13 cellular contexts compared by ENCODE assay signal in genomic region chr10:89029201-89029600, GRCh38. TPM values are rescaled to one million over a fixed set of nuclear protein-coding genes. Genes with fewer than 3 reads are reported as not detected.
DNase-seq lines count a peak whose midpoint lies in the region; ATAC-seq and TF ChIP-seq lines count a peak whose summit lies in the region.
"Had no signal": no experiment of that assay in that cellular context is flagged by ENCODE, and none has a peak within 500 bp of the region (broad histone marks: within the 10 kb centered on the region; RNA-seq: fewer than 3 reads in every experiment).

No MANE protein-coding gene starts in this region.

- TF ChIP-seq CTCF in hepatocyte (IDR thresholded peaks at IDR 0.05; ENCODE audit: poor library complexity), result no peak
- TF ChIP-seq CTCF in upper lobe of right lung (IDR thresholded peaks at IDR 0.05), result no peak
- TF ChIP-seq CTCF in prostate gland (IDR thresholded peaks at IDR 0.05), result no peak

- no peak overlapping the region for H3K4me3 Mint-ChIP-seq in activated CD4-positive, alpha-beta T cell treated with anti-CD3 and anti-CD28 coated beads, Interleukin-2, amount 10 ng/mL, durations not matched to agents 24 days and 14 days
- H3K4me3 Mint-ChIP-seq: CD8-positive, alpha-beta T cell; H9 had no signal

- H3K9me3 ChIP-seq in hepatocyte (ENCODE audit: low read depth), result no peaks in the 10 kb centered on the region
- no peaks in the 10 kb centered on the region for H3K9me3 ChIP-seq in upper lobe of right lung
- no peaks in the 10 kb centered on the region for H3K9me3 ChIP-seq in prostate gland

- H3K9me2 ChIP-seq in hepatocyte (replicated peaks; ENCODE audit: insufficient read depth), result no peaks in the 10 kb centered on the region

- no peaks in the 10 kb centered on the region for H3K27me3 ChIP-seq in hepatocyte
- H3K27me3 ChIP-seq in upper lobe of right lung, result no peaks in the 10 kb centered on the region
- H3K27me3 ChIP-seq in prostate gland (replicated peaks; ENCODE audit: insufficient read depth), result no peaks in the 10 kb centered on the region

- peak; percentile 53 for DNase-seq in activated CD4-positive, alpha-beta T cell treated with anti-CD3 and anti-CD28 coated beads, Interleukin-2, amount 10 ng/mL, durations not matched to agents 24 days and 14 days
- no peak for DNase-seq in activated CD4-positive, alpha-beta T cell treated with anti-CD3 and anti-CD28 coated beads, Interleukin-2, amount 50 U/mL, for 48 hours
- DNase-seq in fibroblast of gingiva (ENCODE audit: low read depth) (peak; percentile 20), hepatocyte (ENCODE audit: low spot score) (no peak), upper lobe of right lung (no peak), glomerular visceral epithelial cell (ENCODE audit: extremely low spot score) (no peak), A172 (ENCODE audit: low spot score) (no peak), prostate gland (ENCODE audit: low spot score) (no peak)

- peaks cover 33% of the 10 kb centered on the region for H3K4me1 Mint-ChIP-seq in activated CD4-positive, alpha-beta T cell treated with anti-CD3 and anti-CD28 coated beads, Interleukin-2, amount 10 ng/mL, durations not matched to agents 24 days and 14 days

- intact Hi-C loops in activated CD4-positive, alpha-beta T cell treated with anti-CD3 and anti-CD28 coated beads, Interleukin-2, amount 10 ng/mL, durations not matched to agents 24 days and 14 days (cut with micrococcal nuclease), result loop anchor here (2.0 kb wide), 1 partner anchor 94 kb away; no protein-coding TSS in a partner anchor
- intact Hi-C loops in upper lobe of right lung (cut with DNase I), result no loop called here
- intact Hi-C loops in prostate gland (cut with DNase I), result loop anchor here (10.0 kb wide), 1 partner anchor 194 kb away; no protein-coding TSS in a partner anchor

- H3K4me3 ChIP-seq in hepatocyte (no peak overlapping the region), upper lobe of right lung (no peak overlapping the region), prostate gland (no peak overlapping the region)

- H3K79me2 ChIP-seq in hepatocyte, result no peaks in the 10 kb centered on the region

- H3K27ac ChIP-seq in hepatocyte (no peak overlapping the region), upper lobe of right lung (peak overlapping the region; percentile 33), prostate gland (no peak overlapping the region)
- H3K27ac ChIP-seq: 22Rv1, RWPE1 had no signal

- 76% methylated on average over 3 of the region's 3 CpGs for WGBS in hepatocyte (ENCODE audit: low lambda C conversion rate, missing lambda C conversion rate)
- 87% methylated on average over 3 of the region's 3 CpGs for WGBS in prostate gland

- no peaks in the 10 kb centered on the region for H3K4me1 ChIP-seq in hepatocyte (ENCODE audit: insufficient read depth)
- peaks cover 39% of the 10 kb centered on the region for H3K4me1 ChIP-seq in upper lobe of right lung
- H3K4me1 ChIP-seq in prostate gland (replicated peaks), result peaks cover 3% of the 10 kb centered on the region

- H3K4me2 ChIP-seq in hepatocyte, result peak overlapping the region; percentile 49

- peaks cover 12% of the 10 kb centered on the region for H3K36me3 Mint-ChIP-seq in activated CD4-positive, alpha-beta T cell treated with anti-CD3 and anti-CD28 coated beads, Interleukin-2, amount 10 ng/mL, durations not matched to agents 24 days and 14 days (ENCODE audit: low read depth)

- no peak for TF ChIP-seq POLR2A in prostate gland (IDR thresholded peaks at IDR 0.05)

- no peaks in the 10 kb centered on the region for H3K27me3 Mint-ChIP-seq in activated CD4-positive, alpha-beta T cell treated with anti-CD3 and anti-CD28 coated beads, Interleukin-2, amount 10 ng/mL, durations not matched to agents 24 days and 14 days

- H3K9me3 Mint-ChIP-seq in activated CD4-positive, alpha-beta T cell treated with anti-CD3 and anti-CD28 coated beads, Interleukin-2, amount 10 ng/mL, durations not matched to agents 24 days and 14 days, result no peaks in the 10 kb centered on the region
- H3K9me3 Mint-ChIP-seq: CD8-positive, alpha-beta T cell; H9; HFFc6 had no signal

- H4K20me1 ChIP-seq in hepatocyte (ENCODE audit: insufficient read depth, poor library complexity, severe bottlenecking), result no peaks in the 10 kb centered on the region

- H3K36me3 ChIP-seq in hepatocyte (replicated peaks; ENCODE audit: insufficient read depth, low read depth) (no peaks in the 10 kb centered on the region), upper lobe of right lung (peaks cover 3% of the 10 kb centered on the region), prostate gland (no peaks in the 10 kb centered on the region)

- no peak for ATAC-seq in upper lobe of right lung

- no peak overlapping the region for H2AFZ ChIP-seq in hepatocyte

- no peak overlapping the region for H3K27ac Mint-ChIP-seq in activated CD4-positive, alpha-beta T cell treated with anti-CD3 and anti-CD28 coated beads, Interleukin-2, amount 10 ng/mL, durations not matched to agents 24 days and 14 days
- H3K27ac Mint-ChIP-seq: CD8-positive, alpha-beta T cell; H9; HFFc6 had no signal

RNA-seq across cellular contexts. Expression of gene FAS, which starts 38.6 kb away (rescaled TPM):
- total RNA-seq in activated CD4-positive, alpha-beta T cell treated with anti-CD3 and anti-CD28 coated beads, Interleukin-2, amount 10 ng/mL, durations not matched to agents 24 days and 14 days, result 29.9 and 31.1 TPM in 2 replicates
- total RNA-seq in hepatocyte (13.9 and 14.1 TPM in 2 replicates), upper lobe of right lung (41.2 TPM), prostate gland (10 to 100 TPM; 13.7 to 17.7 TPM)
- polyA plus RNA-seq in hepatocyte, result 7.3 and 8.0 TPM in 2 replicates
- 16.0 and 17.2 TPM in 2 replicates for total RNA-seq in A172 (2014; rRNA removed; shearing (Covaris generic))

Comparison
In these comparisons a context has a peak if more than half of its experiments do, and no peak if none do; other contexts are left out.
1. DNase-seq: peak in activated CD4-positive, alpha-beta T cell treated with anti-CD3 and anti-CD28 coated beads, Interleukin-2, amount 10 ng/mL, durations not matched to agents 24 days and 14 days (single experiment) and fibroblast of gingiva (single experiment); none in activated CD4-positive, alpha-beta T cell treated with anti-CD3 and anti-CD28 coated beads, Interleukin-2, amount 50 U/mL, for 48 hours (0 of 2), hepatocyte (single experiment), upper lobe of right lung (single experiment), glomerular visceral epithelial cell (single experiment), A172 (single experiment) and prostate gland (single experiment).